Comparison of ENCODE assay signal across 38 cellular contexts in the genomic region with DNA sequence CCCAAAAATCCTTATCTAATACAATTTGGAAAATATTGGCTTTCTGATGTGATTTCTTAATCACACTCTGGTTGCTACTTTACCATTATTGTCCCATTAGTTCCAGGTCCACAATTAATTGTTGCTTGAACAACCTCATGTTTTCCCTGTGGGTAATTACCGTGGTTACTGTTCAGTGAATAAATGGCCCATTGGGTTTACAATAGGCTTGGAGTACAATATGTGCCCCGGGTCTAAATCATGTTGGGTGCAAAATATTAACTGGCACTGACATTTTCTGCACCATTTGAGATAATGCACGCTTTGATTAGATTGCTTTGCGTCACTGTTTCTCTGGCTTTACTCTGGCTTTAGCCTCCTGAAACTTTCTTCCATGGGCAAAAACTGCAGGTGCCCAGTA.
"Had no signal": no experiment of that assay in that cellular context is flagged by ENCODE, and none has a peak within 500 bp of the region (broad histone marks: within the 10 kb centered on the region; RNA-seq: fewer than 3 reads in every experiment).

No MANE protein-coding gene starts in this region.

- H3K4me1 Mint-ChIP-seq: activated B cell treated with CpG ODN at 0.5 μM for 24 hours; activated naive CD4-positive, alpha-beta T cell treated with anti-CD3 and anti-CD28 coated beads, Interleukin-2, amount 10 ng/mL, durations not matched to agents 7 days and 5 days; activated naive CD4-positive, alpha-beta T cell treated with anti-CD3 and anti-CD28 coated beads, Interleukin-2, amount 50 U/mL, for 24 hours; activated naive CD8-positive, alpha-beta T cell treated with anti-CD3 and anti-CD28 coated beads, Interleukin-2, amount 50 U/mL, for 24 hours; central memory CD8-positive, alpha-beta T cell had no signal

- H3K27ac Mint-ChIP-seq: activated B cell treated with CpG ODN at 0.5 μM for 24 hours; activated CD4-positive, alpha-beta memory T cell treated with anti-CD3 and anti-CD28 coated beads for 36 hours; activated CD4-positive, alpha-beta T cell treated with anti-CD3 and anti-CD28 coated beads, Interleukin-2, amount 10 ng/mL, durations not matched to agents 24 days and 14 days; activated CD8-positive, alpha-beta T cell treated with anti-CD3 and anti-CD28 coated beads for 36 hours; activated naive CD4-positive, alpha-beta T cell treated with anti-CD3 and anti-CD28 coated beads, Interleukin-2, amount 10 ng/mL, durations not matched to agents 7 days and 5 days; activated naive CD4-positive, alpha-beta T cell treated with anti-CD3 and anti-CD28 coated beads, Interleukin-2, amount 50 U/mL, for 24 hours; activated naive CD8-positive, alpha-beta T cell; activated naive CD8-positive, alpha-beta T cell treated with anti-CD3 and anti-CD28 coated beads, Interleukin-2, amount 10 ng/mL, durations not matched to agents 7 days and 5 days; activated naive CD8-positive, alpha-beta T cell treated with anti-CD3 and anti-CD28 coated beads, Interleukin-2, amount 50 U/mL, for 24 hours; activated T-cell treated with anti-CD3 and anti-CD28 coated beads, Interleukin-2, amount 50 U/mL, for 72 hours; activated T-helper 1 cell treated with anti-CD3 and anti-CD28 coated beads, Interleukin-12 subunit alpha, Interleukin-12 subunit beta, Interleukin-2, Interleukin-4 antibody, amounts not matched to agents 30 ng/mL and 10 ng/mL and 1 ng/mL, durations not matched to agents 14 hours and 24 hours and 36 hours; activated T-helper 2 cell treated with anti-CD3 and anti-CD28 coated beads, Interferon-gamma antibody, Interleukin-2, Interleukin-4, amounts not matched to agents 10 μg/mL and 5 μg/mL and 100 μg/mL, durations not matched to agents 14 hours and 24 hours and 36 hours; brain; T-helper 1 cell treated with Interleukin-12 subunit alpha and Interleukin-12 subunit beta and Interleukin-4 antibody, amounts not matched to agents 30 μg/mL and 1 μg/mL, for 36 hours; T-helper 2 cell treated with Interferon-gamma antibody and Interleukin-4, amounts not matched to agents 5 μg/mL and 100 μg/mL, for 36 hours had no signal

- H3K4me1 ChIP-seq: ascending aorta had no signal

- H3K4me3 Mint-ChIP-seq: activated B cell treated with CpG ODN at 0.5 μM for 24 hours; activated CD4-positive, alpha-beta memory T cell treated with anti-CD3 and anti-CD28 coated beads for 36 hours; activated CD4-positive, alpha-beta T cell treated with anti-CD3 and anti-CD28 coated beads, Interleukin-2, amount 10 ng/mL, durations not matched to agents 24 days and 14 days; activated CD8-positive, alpha-beta T cell treated with anti-CD3 and anti-CD28 coated beads for 36 hours; activated naive CD4-positive, alpha-beta T cell treated with anti-CD3 and anti-CD28 coated beads, Interleukin-2, amount 10 ng/mL, durations not matched to agents 7 days and 5 days; activated naive CD4-positive, alpha-beta T cell treated with anti-CD3 and anti-CD28 coated beads, Interleukin-2, amount 50 U/mL, for 24 hours; activated naive CD8-positive, alpha-beta T cell; activated naive CD8-positive, alpha-beta T cell treated with anti-CD3 and anti-CD28 coated beads, Interleukin-2, amount 10 ng/mL, durations not matched to agents 7 days and 5 days; activated naive CD8-positive, alpha-beta T cell treated with anti-CD3 and anti-CD28 coated beads, Interleukin-2, amount 50 U/mL, for 24 hours; activated T-cell treated with anti-CD3 and anti-CD28 coated beads, Interleukin-2, amount 50 U/mL, for 4 hours; activated T-cell treated with anti-CD3 and anti-CD28 coated beads, Interleukin-2, amount 50 U/mL, for 72 hours; activated T-helper 1 cell treated with anti-CD3 and anti-CD28 coated beads, Interleukin-12 subunit alpha, Interleukin-12 subunit beta, Interleukin-2, Interleukin-4 antibody, amounts not matched to agents 30 ng/mL and 10 ng/mL and 1 ng/mL, durations not matched to agents 14 hours and 24 hours and 36 hours; brain; central memory CD8-positive, alpha-beta T cell; T-helper 1 cell treated with Interleukin-12 subunit alpha and Interleukin-12 subunit beta and Interleukin-4 antibody, amounts not matched to agents 30 μg/mL and 1 μg/mL, for 36 hours; T-helper 2 cell treated with Interferon-gamma antibody and Interleukin-4, amounts not matched to agents 5 μg/mL and 100 μg/mL, for 36 hours had no signal

- ATAC-seq: activated CD8-positive, alpha-beta T cell treated with anti-CD3 and anti-CD28 coated beads for 36 hours; activated naive CD8-positive, alpha-beta T cell treated with anti-CD3 and anti-CD28 coated beads, Interleukin-2, amount 50 U/mL, for 24 hours; activated T-cell treated with anti-CD3 and anti-CD28 coated beads, Interleukin-2, amount 50 U/mL, for 4 hours; activated T-cell treated with anti-CD3 and anti-CD28 coated beads, Interleukin-2, amount 50 U/mL, for 72 hours had no signal

- DNase-seq: activated B cell treated with CpG ODN at 0.5 μM for 24 hours; activated CD4-positive, alpha-beta memory T cell treated with anti-CD3 and anti-CD28 coated beads for 36 hours; activated CD4-positive, alpha-beta T cell treated with anti-CD3 and anti-CD28 coated beads for 4 hours; activated CD4-positive, alpha-beta T cell treated with anti-CD3 and anti-CD28 coated beads, Interleukin-2, amount 50 U/mL, for 1 hour; activated CD4-positive, alpha-beta T cell treated with anti-CD3 and anti-CD28 coated beads, Interleukin-2, amount 50 U/mL, for 4 hours; activated CD4-positive, CD25-positive, alpha-beta regulatory T cell treated with anti-CD3 and anti-CD28 coated beads, Interleukin-2, amount 50 U/mL, for 72 hours; activated CD8-positive, alpha-beta memory T cell treated with anti-CD3 and anti-CD28 coated beads, Interleukin-2, amount 50 U/mL, for 4 hours; activated CD8-positive, alpha-beta T cell treated with anti-CD3 and anti-CD28 coated beads for 36 hours; activated effector memory CD4-positive, alpha-beta T cell treated with Interleukin-2 at 50 U/mL for 16 hours; activated gamma-delta T cell; activated naive CD4-positive, alpha-beta T cell treated with anti-CD3 and anti-CD28 coated beads, Interleukin-2, amount 10 ng/mL, durations not matched to agents 7 days and 5 days; activated naive CD4-positive, alpha-beta T cell treated with Interleukin-2 at 50 U/mL for 16 hours; activated naive CD8-positive, alpha-beta T cell treated with anti-CD3 and anti-CD28 coated beads, Interleukin-2, amount 10 ng/mL, durations not matched to agents 7 days and 5 days; activated naive CD8-positive, alpha-beta T cell treated with anti-CD3 and anti-CD28 coated beads, Interleukin-2, amount 50 U/mL, for 24 hours; activated T-cell treated with anti-CD3 and anti-CD28 coated beads for 4 hours; activated T-cell treated with anti-CD3 and anti-CD28 coated beads, Interleukin-2, amount 50 U/mL, for 1 hour; activated T-cell treated with anti-CD3 and anti-CD28 coated beads, Interleukin-2, amount 50 U/mL, for 4 hours; activated T-cell treated with anti-CD3 and anti-CD28 coated beads, Interleukin-2, amount 50 U/mL, for 72 hours; amygdala; anterior cingulate cortex; caudate nucleus; cerebellar nuclear complex; T-helper 2 cell; T-helper 9 cell had no signal

- FAIRE-seq: bronchial epithelial cell, TTC549 had no signal

- H3K27ac ChIP-seq: ascending aorta, cardiac muscle cell, VCaP had no signal

- H3K27me3 ChIP-seq: ascending aorta, cardiac muscle cell had no signal

- H3K4me3 ChIP-seq: ascending aorta, cardiac muscle cell had no signal

- H3K36me3 Mint-ChIP-seq: activated CD4-positive, alpha-beta memory T cell treated with anti-CD3 and anti-CD28 coated beads for 36 hours; activated naive CD4-positive, alpha-beta T cell treated with anti-CD3 and anti-CD28 coated beads, Interleukin-2, amount 10 ng/mL, durations not matched to agents 7 days and 5 days; activated naive CD4-positive, alpha-beta T cell treated with anti-CD3 and anti-CD28 coated beads, Interleukin-2, amount 50 U/mL, for 24 hours; activated naive CD8-positive, alpha-beta T cell; activated naive CD8-positive, alpha-beta T cell treated with anti-CD3 and anti-CD28 coated beads, Interleukin-2, amount 10 ng/mL, durations not matched to agents 7 days and 5 days had no signal

- H3K36me3 ChIP-seq: ascending aorta, cardiac muscle cell had no signal

- H3K9me3 ChIP-seq: ascending aorta had no signal

- H3K9me3 Mint-ChIP-seq: activated B cell treated with CpG ODN at 0.5 μM for 24 hours; activated CD4-positive, alpha-beta memory T cell treated with anti-CD3 and anti-CD28 coated beads for 36 hours; activated CD4-positive, alpha-beta T cell treated with anti-CD3 and anti-CD28 coated beads, Interleukin-2, amount 10 ng/mL, durations not matched to agents 24 days and 14 days; activated CD8-positive, alpha-beta T cell treated with anti-CD3 and anti-CD28 coated beads for 36 hours; activated naive CD4-positive, alpha-beta T cell treated with anti-CD3 and anti-CD28 coated beads, Interleukin-2, amount 10 ng/mL, durations not matched to agents 7 days and 5 days; activated naive CD4-positive, alpha-beta T cell treated with anti-CD3 and anti-CD28 coated beads, Interleukin-2, amount 50 U/mL, for 24 hours; activated naive CD8-positive, alpha-beta T cell treated with anti-CD3 and anti-CD28 coated beads, Interleukin-2, amount 10 ng/mL, durations not matched to agents 7 days and 5 days; activated naive CD8-positive, alpha-beta T cell treated with anti-CD3 and anti-CD28 coated beads, Interleukin-2, amount 50 U/mL, for 24 hours; activated T-cell treated with anti-CD3 and anti-CD28 coated beads, Interleukin-2, amount 50 U/mL, for 4 hours; activated T-cell treated with anti-CD3 and anti-CD28 coated beads, Interleukin-2, amount 50 U/mL, for 72 hours; activated T-helper 1 cell treated with anti-CD3 and anti-CD28 coated beads, Interleukin-12 subunit alpha, Interleukin-12 subunit beta, Interleukin-2, Interleukin-4 antibody, amounts not matched to agents 30 ng/mL and 10 ng/mL and 1 ng/mL, durations not matched to agents 14 hours and 24 hours and 36 hours; activated T-helper 2 cell treated with anti-CD3 and anti-CD28 coated beads, Interferon-gamma antibody, Interleukin-2, Interleukin-4, amounts not matched to agents 10 μg/mL and 5 μg/mL and 100 μg/mL, durations not matched to agents 14 hours and 24 hours and 36 hours; brain; central memory CD8-positive, alpha-beta T cell; T-helper 1 cell treated with Interleukin-12 subunit alpha and Interleukin-12 subunit beta and Interleukin-4 antibody, amounts not matched to agents 30 μg/mL and 1 μg/mL, for 36 hours; T-helper 2 cell treated with Interferon-gamma antibody and Interleukin-4, amounts not matched to agents 5 μg/mL and 100 μg/mL, for 36 hours had no signal

- H3K27me3 Mint-ChIP-seq: activated naive CD4-positive, alpha-beta T cell treated with anti-CD3 and anti-CD28 coated beads, Interleukin-2, amount 50 U/mL, for 24 hours; activated naive CD8-positive, alpha-beta T cell had no signal
